In genomic region chr14:50060871-50061663, GRCh38 we compare ENCODE assay signal across 1 cellular context.
TF ChIP-seq lines count a peak whose summit lies in the region.

No MANE protein-coding gene starts in this region.

TF ChIP-seq in HepG2, 621 proteins besides CTCF, POLR2A, EP300 and RAD21 (continued from another document and continues in another):
- no peak; the same call in 1 of the 2 replicates for TF ChIP-seq ZNF569 (CRISPR knock-in tag; IDR thresholded peaks at IDR 0.05; ENCODE audit: borderline replicate concordance)
- no peak for TF ChIP-seq KDM3A (CRISPR knock-in tag; IDR thresholded peaks at IDR 0.05; ENCODE audit: low read depth)
- no peak for TF ChIP-seq SIX1 (CRISPR knock-in tag; IDR thresholded peaks at IDR 0.05; ENCODE audit: borderline replicate concordance)
- no peak for TF ChIP-seq FLYWCH1 (CRISPR knock-in tag; IDR thresholded peaks at IDR 0.05)
- TF ChIP-seq ZNF816 (CRISPR knock-in tag; IDR thresholded peaks at IDR 0.05; ENCODE audit: borderline replicate concordance), result 0 out of 2 replicates have a peak, but pooled peaks have one; percentile 52
- no peak for TF ChIP-seq MXD1 (CRISPR knock-in tag; IDR thresholded peaks at IDR 0.05)
- no peak for TF ChIP-seq RAD51 (IDR thresholded peaks at IDR 0.05; ENCODE audit: borderline replicate concordance)
- TF ChIP-seq ARNT2 (CRISPR knock-in tag; IDR thresholded peaks at IDR 0.05; ENCODE audit: low read depth), result peak; percentile 27
- TF ChIP-seq NCOR1 (IDR thresholded peaks at IDR 0.05; ENCODE audit: borderline replicate concordance, low read length), result 0 out of 2 replicates have a peak, but pooled peaks have one; percentile 36
- TF ChIP-seq ZNF513 (CRISPR knock-in tag; conservative IDR thresholded peaks at IDR 0.05), result no peak
- TF ChIP-seq PATZ1 (CRISPR knock-in tag; IDR thresholded peaks at IDR 0.05), result peak; percentile 56; the same call in 1 of the 2 replicates
- no peak for TF ChIP-seq E2F2 (CRISPR knock-in tag; IDR thresholded peaks at IDR 0.05; ENCODE audit: borderline replicate concordance)
- no peak for TF ChIP-seq ZNF784 (CRISPR knock-in tag; IDR thresholded peaks at IDR 0.05; ENCODE audit: borderline replicate concordance)
- no peak; the same call in 1 of the 2 replicates for TF ChIP-seq PAXIP1 (CRISPR knock-in tag; conservative IDR thresholded peaks at IDR 0.05)
- no peak for TF ChIP-seq ZBTB8A (CRISPR knock-in tag; IDR thresholded peaks at IDR 0.05; ENCODE audit: borderline replicate concordance, low read depth)
- TF ChIP-seq AHDC1 (CRISPR knock-in tag; IDR thresholded peaks at IDR 0.05; ENCODE audit: borderline replicate concordance), result no peak
- no peak for TF ChIP-seq ZHX2 (IDR thresholded peaks at IDR 0.05; ENCODE audit: low read depth)
- TF ChIP-seq ZHX2 (CRISPR knock-in tag; IDR thresholded peaks at IDR 0.05; ENCODE audit: borderline replicate concordance), result 0 out of 2 replicates have a peak, but pooled peaks have one; percentile 49
- TF ChIP-seq ZNF713 (CRISPR knock-in tag; IDR thresholded peaks at IDR 0.05), result no peak
- no peak for TF ChIP-seq ZSCAN29 (CRISPR knock-in tag; conservative IDR thresholded peaks at IDR 0.05)
- no peak for TF ChIP-seq PITX1 (CRISPR knock-in tag; IDR thresholded peaks at IDR 0.05)
- TF ChIP-seq CEBPZ (IDR thresholded peaks at IDR 0.05; ENCODE audit: low read length), result no peak
- no peak for TF ChIP-seq ZNF207 (IDR thresholded peaks at IDR 0.05; ENCODE audit: borderline replicate concordance)
- TF ChIP-seq SMC3 (IDR thresholded peaks at IDR 0.05; ENCODE audit: low read length), result no peak
